In genomic region chr19:7888145-7888825, GRCh38 we compare ENCODE assay signal across 8 cellular contexts. TPM values are rescaled to one million over a fixed set of nuclear protein-coding genes. Genes with fewer than 3 reads are reported as not detected.
A peak's percentile ranks its signal among the peaks of the same experiment; 100 is the strongest.
DNase-seq lines count a peak whose midpoint lies in the region; ATAC-seq and TF ChIP-seq lines count a peak whose summit lies in the region.

TSS of gene LRRC8E (plus strand) at chr19:7888510. CDS start at chr19:7895604, 7,094 bp downstream.

- intact Hi-C loops in adrenal gland (cut with DNase I): no loop called here

- WGBS in adrenal gland, 4 donors: 8 to 25% (median 13%) methylated on average over 15 to 53 of the region's 53 CpGs

- TF ChIP-seq POLR2A in adrenal gland (IDR thresholded peaks at IDR 0.05): peak in 1 of 2 donors; percentile 73

- H3K36me3 ChIP-seq in BJ (ENCODE audit: control insufficient read depth, insufficient read depth, low read length): no peaks in the 10 kb centered on the region
- no peaks in the 10 kb centered on the region for H3K36me3 ChIP-seq in adrenal gland (replicated peaks in 1 of 2)
- no peaks in the 10 kb centered on the region for H3K36me3 ChIP-seq in iPS-18a (ENCODE audit: control insufficient read depth, low read depth, low read length)

- H3K27ac ChIP-seq in adrenal gland (peak within 1 kb of the TSS in 2 of 5 donors; percentile 67 to 71), iPS-18a (ENCODE audit: low read length) (no peak within 1 kb of the TSS)

- H3K4me1 ChIP-seq in adrenal gland (replicated peaks in 1 of 2): peaks cover 4% of the 10 kb centered on the region in 2 donors
- H3K4me1 ChIP-seq in iPS-18a (ENCODE audit: control insufficient read depth, low read depth, low read length): no peaks in the 10 kb centered on the region

- TF ChIP-seq CTCF in BJ (IDR thresholded peaks at IDR 0.05; ENCODE audit: insufficient read depth, low read depth, low read length): no peak
- no peak for TF ChIP-seq CTCF in adrenal gland (IDR thresholded peaks at IDR 0.05)

- H3K4me3 ChIP-seq in BJ (ENCODE audit: low read depth, low read length): peak within 1 kb of the TSS; percentile 88
- H3K4me3 ChIP-seq in adrenal gland: peak within 1 kb of the TSS in 2 of 4 donors; percentile 33 to 74
- H3K4me3 ChIP-seq in iPS-18a (ENCODE audit: low read length): peak within 1 kb of the TSS; percentile 56

- H3K9ac ChIP-seq in iPS-18a (ENCODE audit: low read length): no peak within 1 kb of the TSS

- H3K9me3 ChIP-seq in adrenal gland (replicated peaks in 1 of 3): no peaks in the 10 kb centered on the region
- H3K9me3 ChIP-seq in iPS-18a (ENCODE audit: control insufficient read depth, low read depth, low read length): no peaks in the 10 kb centered on the region

- CTCF ChIA-PET in BJ (lab: Yijun Ruan, JAX): interaction anchor here (1.0 to 5.8 kb wide), 3 partner anchors 15 to 35 kb away, joined by 4 to 24 read pairs (median 5); partner anchors contain the start of gene MAP2K7

- no peaks in the 10 kb centered on the region for H3K27me3 ChIP-seq in BJ (ENCODE audit: control insufficient read depth, insufficient read depth, low read length)
- H3K27me3 ChIP-seq in adrenal gland: no peaks in the 10 kb centered on the region
- H3K27me3 ChIP-seq in iPS-18a (ENCODE audit: control insufficient read depth, insufficient read depth, low read length): peaks cover 14% of the 10 kb centered on the region

- POLR2A ChIA-PET in BJ (lab: Charles Lee): interaction anchor here (0.6 kb wide), 1 partner anchor 19 kb away, joined by 4 read pairs; no protein-coding TSS in a partner anchor

- ATAC-seq in HG03378 (IDR thresholded peaks at IDR 0.05; ENCODE audit: unreplicated experiment): no peak

- no peak for DNase-seq in BJ (ENCODE audit: low read depth)
- peak; percentile 81 for DNase-seq in M059J (ENCODE audit: low read depth)
- DNase-seq in adrenal gland: peak in 6 of 7 donors; percentile 67 to 82 (median 74)
- peak; percentile 32 to 48 for DNase-seq in stimulated activated CD4-positive, alpha-beta T cell treated with anti-CD3 and anti-CD28 coated beads, Interleukin-2, amount 100 ng/mL, for 48 hours
- no peak for DNase-seq in globus pallidus (ENCODE audit: low spot score)
- DNase-seq in hypothalamus (lab: John Stamatoyannopoulos, UW): no peak

RNA-seq across cellular contexts. Expression of gene LRRC8E, which starts in this region (rescaled TPM):
- 6.0 and 8.6 TPM in 2 replicates for polyA plus RNA-seq in BJ (2011; rRNA removed)
- polyA minus RNA-seq in BJ (2011; rRNA and poly(A)+ RNA removed): 4.9 and 8.3 TPM in 2 replicates
- 7.6 and 15.2 TPM in 2 replicates for total RNA-seq in M059J (2014; rRNA removed; shearing (Covaris generic))
- total RNA-seq in adrenal gland: 10 to 100 TPM in 7 of 8 donors, 1 to 10 TPM in 1; 9.2 to 22.9 (median 12.6) TPM
- 10 to 100 TPM in 1 of 3 donors, 1 to 10 TPM in 2; 2.4 to 11.4 (median 3.1) TPM for polyA plus RNA-seq in adrenal gland

Comparison
In these comparisons a context has a peak if more than half of its experiments do, and no peak if none do; other contexts are left out.
1. DNase-seq: peak in M059J (single experiment), adrenal gland (6 of 7) and stimulated activated CD4-positive, alpha-beta T cell treated with anti-CD3 and anti-CD28 coated beads, Interleukin-2, amount 100 ng/mL, for 48 hours (2 of 2); none in BJ (single experiment), globus pallidus (single experiment) and hypothalamus (0 of 51).